ENCODE assay signal across 8 cellular contexts in genomic region chr12:39443704-39444234, GRCh38. TPM values are rescaled to one million over a fixed set of nuclear protein-coding genes. Genes with fewer than 3 reads are reported as not detected.
A peak's percentile ranks its signal among the peaks of the same experiment; 100 is the strongest.
DNase-seq lines count a peak whose midpoint lies in the region; ATAC-seq lines count a peak whose summit lies in the region.

No MANE protein-coding gene starts in this region.

- no peaks in the 10 kb centered on the region for H3K9me3 ChIP-seq in iPS DF 6.9 (ENCODE audit: control insufficient read depth, insufficient read depth, low read length)
- H3K9me3 ChIP-seq in skeletal muscle tissue (ENCODE audit: control insufficient read depth in 3 of 3, low read length in 3 of 3): no peaks in the 10 kb centered on the region

- intact Hi-C loops in activated T-helper 1 cell treated with anti-CD3 and anti-CD28 coated beads, Interleukin-12 subunit alpha, Interleukin-12 subunit beta, Interleukin-2, Interleukin-4 antibody, amounts not matched to agents 30 ng/mL and 10 ng/mL and 1 ng/mL, durations not matched to agents 14 hours and 24 hours and 36 hours (cut with micrococcal nuclease): loop anchor here (1.0 to 10.0 kb wide), 11 partner anchors 24 to 1126 kb away; partner anchors contain the start of genes ALG10B and SLC2A13

- H3K27ac ChIP-seq in iPS DF 6.9 (ENCODE audit: low read length): no peak overlapping the region
- H3K27ac ChIP-seq in skeletal muscle tissue (ENCODE audit: low read depth, low read length): peak overlapping the region; percentile 84

- no peak overlapping the region for H3K27ac Mint-ChIP-seq in T-helper 2 cell treated with Interferon-gamma antibody and Interleukin-4, amounts not matched to agents 5 μg/mL and 100 μg/mL, for 36 hours
- H3K27ac Mint-ChIP-seq in activated T-helper 1 cell treated with anti-CD3 and anti-CD28 coated beads, Interleukin-12 subunit alpha, Interleukin-12 subunit beta, Interleukin-2, Interleukin-4 antibody, amounts not matched to agents 30 ng/mL and 10 ng/mL and 1 ng/mL, durations not matched to agents 14 hours and 24 hours and 36 hours: peak overlapping the region; percentile 84

- ATAC-seq in HG03460 (IDR thresholded peaks at IDR 0.05; ENCODE audit: unreplicated experiment): no peak
- ATAC-seq in HG03521 (IDR thresholded peaks at IDR 0.05; ENCODE audit: unreplicated experiment): no peak

- H3K36me3 Mint-ChIP-seq in T-helper 2 cell treated with Interferon-gamma antibody and Interleukin-4, amounts not matched to agents 5 μg/mL and 100 μg/mL, for 36 hours (ENCODE audit: low read depth): no peaks in the 10 kb centered on the region
- no peaks in the 10 kb centered on the region for H3K36me3 Mint-ChIP-seq in activated T-helper 1 cell treated with anti-CD3 and anti-CD28 coated beads, Interleukin-12 subunit alpha, Interleukin-12 subunit beta, Interleukin-2, Interleukin-4 antibody, amounts not matched to agents 30 ng/mL and 10 ng/mL and 1 ng/mL, durations not matched to agents 14 hours and 24 hours and 36 hours (ENCODE audit: low read depth)

- no CpG with 5 or more reads among the region's 7 CpGs for WGBS in iPS DF 6.9 (ENCODE audit: insufficient coverage, insufficient read length)

- H3K9ac ChIP-seq in skeletal muscle tissue (ENCODE audit: low read depth in 1 of 3, low read length in 3 of 3): peak overlapping the region; percentile 81 to 85 (median 84)

- H3K4me1 ChIP-seq in iPS DF 6.9 (ENCODE audit: control insufficient read depth, insufficient read depth, low read length): no peaks in the 10 kb centered on the region
- H3K4me1 ChIP-seq in skeletal muscle tissue (ENCODE audit: control insufficient read depth in 3 of 3, insufficient read depth in 3 of 3, low read length in 3 of 3): peaks cover 8 to 21% (median 16%) of the 10 kb centered on the region in 3 donors

- H3K36me3 ChIP-seq in iPS DF 6.9 (ENCODE audit: control insufficient read depth, insufficient read depth, low read length) (no peaks in the 10 kb centered on the region), skeletal muscle tissue (ENCODE audit: control insufficient read depth in 3 of 3, insufficient read depth in 3 of 3, low read length in 3 of 3) (no peaks in the 10 kb centered on the region)

- peaks cover 18% of the 10 kb centered on the region for H3K4me1 Mint-ChIP-seq in T-helper 2 cell treated with Interferon-gamma antibody and Interleukin-4, amounts not matched to agents 5 μg/mL and 100 μg/mL, for 36 hours (ENCODE audit: low read depth)
- peaks cover 24% of the 10 kb centered on the region for H3K4me1 Mint-ChIP-seq in activated T-helper 1 cell treated with anti-CD3 and anti-CD28 coated beads, Interleukin-12 subunit alpha, Interleukin-12 subunit beta, Interleukin-2, Interleukin-4 antibody, amounts not matched to agents 30 ng/mL and 10 ng/mL and 1 ng/mL, durations not matched to agents 14 hours and 24 hours and 36 hours (ENCODE audit: low read depth)

- H3K27me3 Mint-ChIP-seq in T-helper 2 cell treated with Interferon-gamma antibody and Interleukin-4, amounts not matched to agents 5 μg/mL and 100 μg/mL, for 36 hours (ENCODE audit: low read depth): peaks cover 16% of the 10 kb centered on the region
- H3K27me3 Mint-ChIP-seq in activated T-helper 1 cell treated with anti-CD3 and anti-CD28 coated beads, Interleukin-12 subunit alpha, Interleukin-12 subunit beta, Interleukin-2, Interleukin-4 antibody, amounts not matched to agents 30 ng/mL and 10 ng/mL and 1 ng/mL, durations not matched to agents 14 hours and 24 hours and 36 hours (ENCODE audit: insufficient read depth): no peaks in the 10 kb centered on the region

- H3K27me3 ChIP-seq in iPS DF 6.9 (ENCODE audit: control insufficient read depth, insufficient read depth, low read length) (no peaks in the 10 kb centered on the region), skeletal muscle tissue (ENCODE audit: control insufficient read depth in 3 of 3, insufficient read depth in 3 of 3, low read length in 3 of 3) (no peaks in the 10 kb centered on the region)

- no peaks in the 10 kb centered on the region for H3K9me3 Mint-ChIP-seq in T-helper 2 cell treated with Interferon-gamma antibody and Interleukin-4, amounts not matched to agents 5 μg/mL and 100 μg/mL, for 36 hours
- H3K9me3 Mint-ChIP-seq in activated T-helper 1 cell treated with anti-CD3 and anti-CD28 coated beads, Interleukin-12 subunit alpha, Interleukin-12 subunit beta, Interleukin-2, Interleukin-4 antibody, amounts not matched to agents 30 ng/mL and 10 ng/mL and 1 ng/mL, durations not matched to agents 14 hours and 24 hours and 36 hours: no peaks in the 10 kb centered on the region

- peak overlapping the region; percentile 82; the same call in 1 of the 2 replicates for H3K4me3 ChIP-seq in iPS DF 6.9 (ENCODE audit: low read length)
- H3K4me3 ChIP-seq in skeletal muscle tissue (ENCODE audit: low read length in 3 of 3): peak overlapping the region; percentile 79 to 81 (median 79)

- no peak for DNase-seq in T-helper 2 cell treated with Interferon-gamma antibody and Interleukin-4, amounts not matched to agents 5 μg/mL and 100 μg/mL, for 36 hours (ENCODE audit: low spot score)
- no peak for DNase-seq in T-helper 2 cell
- DNase-seq in activated T-helper 1 cell treated with anti-CD3 and anti-CD28 coated beads, Interleukin-12 subunit alpha, Interleukin-12 subunit beta, Interleukin-2, Interleukin-4 antibody, amounts not matched to agents 30 ng/mL and 10 ng/mL and 1 ng/mL, durations not matched to agents 14 hours and 24 hours and 36 hours (ENCODE audit: low spot score): no peak
- DNase-seq in iPS DF 6.9 (ENCODE audit: low read depth, low spot score): no peak
- DNase-seq in stimulated activated CD4-positive, alpha-beta T cell treated with anti-CD3 and anti-CD28 coated beads, Interleukin-4, amount 100 ng/mL, for 1 hour: no peak

- peak overlapping the region; percentile 86 for H3K4me3 Mint-ChIP-seq in T-helper 2 cell treated with Interferon-gamma antibody and Interleukin-4, amounts not matched to agents 5 μg/mL and 100 μg/mL, for 36 hours
- H3K4me3 Mint-ChIP-seq in activated T-helper 1 cell treated with anti-CD3 and anti-CD28 coated beads, Interleukin-12 subunit alpha, Interleukin-12 subunit beta, Interleukin-2, Interleukin-4 antibody, amounts not matched to agents 30 ng/mL and 10 ng/mL and 1 ng/mL, durations not matched to agents 14 hours and 24 hours and 36 hours: peak overlapping the region; percentile 85

RNA-seq across cellular contexts. Expression of gene KIF21A, which starts 0.8 kb away (rescaled TPM):
- 23.3 and 25.2 TPM in 2 replicates for total RNA-seq in activated T-helper 1 cell treated with anti-CD3 and anti-CD28 coated beads, Interleukin-12 subunit alpha, Interleukin-12 subunit beta, Interleukin-2, Interleukin-4 antibody, amounts not matched to agents 30 ng/mL and 10 ng/mL and 1 ng/mL, durations not matched to agents 14 hours and 24 hours and 36 hours
- total RNA-seq in skeletal muscle tissue: 6.3 TPM
